ENCODE assay signal across 12 cellular contexts in the genomic region with DNA sequence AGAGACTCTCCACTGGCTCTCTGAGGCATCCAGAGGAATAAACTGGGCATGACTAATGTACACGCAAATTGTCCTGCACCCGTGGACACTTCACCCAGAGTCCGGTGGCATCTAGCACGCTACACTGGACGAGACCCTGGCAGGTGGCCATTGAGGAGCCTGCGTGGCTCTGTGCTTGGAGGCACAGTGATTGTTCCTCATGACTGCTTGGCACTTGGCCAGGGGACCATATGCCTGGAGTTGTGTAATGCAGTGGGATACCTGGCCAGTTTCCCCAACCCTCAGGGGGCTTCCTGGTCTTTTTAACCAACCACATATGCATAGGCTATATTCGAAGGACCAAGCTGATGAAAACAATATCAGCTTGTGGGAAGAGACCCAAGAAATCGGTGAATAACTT.
A peak's percentile ranks its signal among the peaks of the same experiment; 100 is the strongest.
DNase-seq lines count a peak whose midpoint lies in the region; ATAC-seq and TF ChIP-seq lines count a peak whose summit lies in the region.
"Had no signal": no experiment of that assay in that cellular context is flagged by ENCODE, and none has a peak within 500 bp of the region (broad histone marks: within the 10 kb centered on the region; RNA-seq: fewer than 3 reads in every experiment).

No MANE protein-coding gene starts in this region.

- TF ChIP-seq POLR2A in stomach (IDR thresholded peaks at IDR 0.05), result no peak

- peak; percentile 27 for TF ChIP-seq EP300 in stomach (IDR thresholded peaks at IDR 0.05)

- in situ Hi-C loops in HAP-1 (cut with MboI; ENCODE audit: low sequenced_read_pairs), result no loop called here

- no peaks in the 10 kb centered on the region for H3K4me1 ChIP-seq in fibroblast of lung (ENCODE audit: control insufficient read depth, extremely low read depth, insufficient read depth, low read length)
- H3K4me1 ChIP-seq in stomach, result peaks cover 0 to 14% (median 6%) of the 10 kb centered on the region in 4 donors
- peaks cover 3% of the 10 kb centered on the region; the same call in 1 of the 2 replicates for H3K4me1 ChIP-seq in HAP-1

- ATAC-seq in GM21526 (IDR thresholded peaks at IDR 0.05; ENCODE audit: low FRiP score, unreplicated experiment), result no peak

- H3K4me3 ChIP-seq in fibroblast of lung (replicated peaks in 1 of 4; ENCODE audit: control extremely low read depth in 1 of 4, insufficient read depth in 1 of 4, low read depth in 3 of 4, low read length in 4 of 4) (no peak overlapping the region), stomach (no peak overlapping the region), HAP-1 (no peak overlapping the region)

- no peaks in the 10 kb centered on the region for H4K20me1 ChIP-seq in fibroblast of lung (ENCODE audit: control insufficient read depth, extremely low read depth, insufficient read depth, low read length)

- no peak overlapping the region for H3K9ac ChIP-seq in fibroblast of lung (ENCODE audit: insufficient read depth, low read length)

- H3K79me2 ChIP-seq in fibroblast of lung (ENCODE audit: control insufficient read depth, insufficient read depth, low read length), result peaks cover 1% of the 10 kb centered on the region

- intact Hi-C loops in stomach (cut with DNase I; ENCODE audit: low total_unique reads), result no loop called here

- H3K27ac ChIP-seq in fibroblast of lung (ENCODE audit: insufficient read depth, low read length), result no peak overlapping the region
- peak overlapping the region in 1 of 5 donors; percentile 83 for H3K27ac ChIP-seq in stomach
- H3K27ac ChIP-seq: HL-60 had no signal

- WGBS in stomach, 5 donors, result 45 to 73% (median 60%) methylated on average over 8 of the region's 8 CpGs

- H3K36me3 ChIP-seq in fibroblast of lung (ENCODE audit: control insufficient read depth, insufficient read depth, low read length) (no peaks in the 10 kb centered on the region), stomach (no peaks in the 10 kb centered on the region), HAP-1 (replicated peaks) (no peaks in the 10 kb centered on the region)

- DNase-seq in NCI-H2029 (lab: John Stamatoyannopoulos, UW), result peak; percentile 1
- no peak for DNase-seq in NCI-H2029 treated with DMSO at 0.1 percent for 48 hours (lab: John Stamatoyannopoulos, UW)
- DNase-seq in NCI-H748 treated with DMSO at 0.1 percent for 48 hours (lab: John Stamatoyannopoulos, UW), result peak; percentile 12
- peak; percentile 17 to 52 for DNase-seq in fibroblast of lung (ENCODE audit: low read depth in 2 of 2)
- peak; percentile 51 for DNase-seq in stomach
- no peak for DNase-seq in HAP-1 (ENCODE audit: low spot score in 2 of 2)
- no peak for DNase-seq in effector CD4-positive, alpha-beta T cell
- DNase-seq: activated T-cell treated with anti-CD3 and anti-CD28 coated beads, Interleukin-2, amount 50 U/mL, for 24 hours; NCI-H226; small intestine had no signal

- H3K4me2 ChIP-seq in fibroblast of lung (ENCODE audit: extremely low read depth, insufficient read depth, low read length), result no peak overlapping the region

- no peaks in the 10 kb centered on the region for H3K27me3 ChIP-seq in fibroblast of lung (ENCODE audit: control insufficient read depth, insufficient read depth, low read length)
- no peaks in the 10 kb centered on the region for H3K27me3 ChIP-seq in stomach
- no peaks in the 10 kb centered on the region for H3K27me3 ChIP-seq in HAP-1 (ENCODE audit: low read depth)

- H3K9me3 ChIP-seq in fibroblast of lung (ENCODE audit: control insufficient read depth, insufficient read depth, low read depth, low read length) (no peaks in the 10 kb centered on the region), stomach (no peaks in the 10 kb centered on the region), HAP-1 (no peaks in the 10 kb centered on the region)

- no peak overlapping the region for H2AFZ ChIP-seq in fibroblast of lung (ENCODE audit: low read length)

- TF ChIP-seq CTCF in fibroblast of lung (conservative IDR thresholded peaks at IDR 0.05 in 1 of 2, IDR thresholded peaks at IDR 0.05 in 1 of 2; ENCODE audit: low read depth in 1 of 2, low read length in 2 of 2) (no peak), stomach (IDR thresholded peaks at IDR 0.05) (no peak)

Comparison
In these comparisons a context has a peak if more than half of its experiments do, and no peak if none do; other contexts are left out.
1. DNase-seq: peak in NCI-H2029 (single experiment), NCI-H748 treated with DMSO at 0.1 percent for 48 hours (single experiment), fibroblast of lung (2 of 2) and stomach (single experiment); none in NCI-H2029 treated with DMSO at 0.1 percent for 48 hours (single experiment), HAP-1 (0 of 2) and effector CD4-positive, alpha-beta T cell (single experiment).